ENCODE assay signal across 15 cellular contexts in genomic region chr2:165889761-165890242, GRCh38.
DNase-seq lines count a peak whose midpoint lies in the region; ATAC-seq, FAIRE-seq and TF ChIP-seq lines count a peak whose summit lies in the region.
"Had no signal": no experiment of that assay in that cellular context is flagged by ENCODE, and none has a peak within 500 bp of the region (broad histone marks: within the 10 kb centered on the region; RNA-seq: fewer than 3 reads in every experiment).

No MANE protein-coding gene starts in this region.

- in situ Hi-C loops in K562 (cut with MboI): no loop called here

- no peaks in the 10 kb centered on the region for H3K27me3 ChIP-seq in K562 (ENCODE audit: control insufficient read depth in 2 of 2, insufficient read depth in 2 of 2, low read length in 2 of 2)
- no peaks in the 10 kb centered on the region for H3K27me3 ChIP-seq in left lung

- no peaks in the 10 kb centered on the region for H3K4me1 Mint-ChIP-seq in activated T-cell treated with anti-CD3 and anti-CD28 coated beads, Interleukin-2, amount 50 U/mL, for 72 hours (ENCODE audit: low read depth)
- no peaks in the 10 kb centered on the region for H3K4me1 Mint-ChIP-seq in activated CD4-positive, alpha-beta T cell treated with anti-CD3 and anti-CD28 coated beads, Interleukin-2, amount 10 ng/mL, durations not matched to agents 7 days and 5 days

- intact Hi-C loops in K562 (cut with micrococcal nuclease): no loop called here
- intact Hi-C loops in left lung (cut with DNase I): no loop called here

- H3K4me1 ChIP-seq in K562 (replicated peaks in 1 of 2; ENCODE audit: control insufficient read depth in 2 of 2, insufficient read depth in 2 of 2, low read length in 2 of 2) (peaks cover 0 to 10% of the 10 kb centered on the region in 2 experiments; a peak in 3 of 5 replicates), left lung (peaks cover 0 to 2% of the 10 kb centered on the region in 2 donors)

- CTCF ChIA-PET in K562 (lab: Yijun Ruan, JAX; ENCODE audit: low intra/inter-chr PET ratio): no interaction called here
- CTCF ChIA-PET in activated CD4-positive, alpha-beta T cell treated with anti-CD3 and anti-CD28 coated beads, Interleukin-2, amount 10 ng/mL, durations not matched to agents 7 days and 5 days (lab: Charles Lee): no interaction called here

- H3K4me3 ChIP-seq in K562 (no peak overlapping the region), left lung (no peak overlapping the region)

- BruUV-seq in K562 (replicated peaks; lab: Mats Ljungman, UMichigan): no TSS peak

- no peak for DNase-seq in activated T-cell treated with anti-CD3 and anti-CD28 coated beads, Interleukin-2, amount 50 U/mL, for 72 hours
- DNase-seq in activated T-cell treated with anti-CD3 and anti-CD28 coated beads, Interleukin-2, amount 50 U/mL, for 48 hours: no peak
- DNase-seq in K562 (ENCODE audit: extremely low read depth in 1 of 4, low spot score in 3 of 4) (no peak), kidney tubule cell (ENCODE audit: low spot score) (peak; percentile 27), renal cortical epithelial cell (ENCODE audit: low read depth) (peak; percentile 86), NCI-H510A (lab: John Stamatoyannopoulos, UW) (no peak), left lung (no peak)
- no peak for DNase-seq in activated CD4-positive, alpha-beta T cell treated with anti-CD3 and anti-CD28 coated beads, Interleukin-2, amount 10 ng/mL, durations not matched to agents 7 days and 5 days
- DNase-seq: GOT3, NCI-H1048, NCI-H146, NCI-H2081, NCI-H524 had no signal

- TF ChIP-seq CTCF in K562 (IDR thresholded peaks at IDR 0.05 in 2 of 3, conservative IDR thresholded peaks at IDR 0.05 in 1 of 3; ENCODE audit: insufficient read depth in 2 of 3, low read depth in 1 of 3, low read length in 3 of 3) (no peak), left lung (IDR thresholded peaks at IDR 0.05) (no peak)

- ATAC-seq in activated T-cell treated with anti-CD3 and anti-CD28 coated beads, Interleukin-2, amount 50 U/mL, for 72 hours (replicated peaks in 1 of 2): no peak
- ATAC-seq in K562 (no peak), left lung (no peak)
- ATAC-seq: Panc1 had no signal

- peaks cover 9 to 19% of the 10 kb centered on the region in 2 donors for H3K36me3 Mint-ChIP-seq in activated T-cell treated with anti-CD3 and anti-CD28 coated beads, Interleukin-2, amount 50 U/mL, for 72 hours (ENCODE audit: insufficient read depth in 2 of 2)
- H3K36me3 Mint-ChIP-seq in activated CD4-positive, alpha-beta T cell treated with anti-CD3 and anti-CD28 coated beads, Interleukin-2, amount 10 ng/mL, durations not matched to agents 7 days and 5 days (ENCODE audit: low read depth): peaks cover 23% of the 10 kb centered on the region

- H3K9me3 Mint-ChIP-seq in activated T-cell treated with anti-CD3 and anti-CD28 coated beads, Interleukin-2, amount 50 U/mL, for 72 hours: no peaks in the 10 kb centered on the region
- H3K9me3 Mint-ChIP-seq in activated CD4-positive, alpha-beta T cell treated with anti-CD3 and anti-CD28 coated beads, Interleukin-2, amount 10 ng/mL, durations not matched to agents 7 days and 5 days: no peaks in the 10 kb centered on the region

- H3K9ac ChIP-seq in K562 (ENCODE audit: insufficient read depth in 1 of 2, low read depth in 2 of 2, low read length in 2 of 2): no peak overlapping the region

- FAIRE-seq in K562 (lab: Jason Lieb, UNC): no peak

- H3K27ac Mint-ChIP-seq in activated T-cell treated with anti-CD3 and anti-CD28 coated beads, Interleukin-2, amount 50 U/mL, for 72 hours: peak overlapping the region; percentile 52
- H3K27ac Mint-ChIP-seq in activated CD4-positive, alpha-beta T cell treated with anti-CD3 and anti-CD28 coated beads, Interleukin-2, amount 10 ng/mL, durations not matched to agents 7 days and 5 days: no peak overlapping the region

- no peak for TF ChIP-seq EP300 in K562 (IDR thresholded peaks at IDR 0.05; ENCODE audit: low read length)

- no peak overlapping the region for H2AFZ ChIP-seq in K562 (ENCODE audit: low read depth, low read length)

- no peak overlapping the region for H3K4me2 ChIP-seq in K562 (ENCODE audit: insufficient read depth, low read length)

- POLR2A ChIA-PET in K562 (lab: Yijun Ruan, JAX): interaction anchor here (0.7 kb wide), 1 partner anchor 18 kb away, joined by 3 read pairs; no protein-coding TSS in a partner anchor
- POLR2A ChIA-PET in activated CD4-positive, alpha-beta T cell treated with anti-CD3 and anti-CD28 coated beads, Interleukin-2, amount 10 ng/mL, durations not matched to agents 7 days and 5 days (lab: Charles Lee): no interaction called here

- no peak for TF ChIP-seq POLR2A in K562 (conservative IDR thresholded peaks at IDR 0.05)

- H4K20me1 ChIP-seq in K562 (replicated peaks; ENCODE audit: control insufficient read depth, insufficient read depth, low read length): no peaks in the 10 kb centered on the region

- H3K4me3 Mint-ChIP-seq in activated T-cell treated with anti-CD3 and anti-CD28 coated beads, Interleukin-2, amount 50 U/mL, for 72 hours: no peak overlapping the region
- no peak overlapping the region for H3K4me3 Mint-ChIP-seq in activated CD4-positive, alpha-beta T cell treated with anti-CD3 and anti-CD28 coated beads, Interleukin-2, amount 10 ng/mL, durations not matched to agents 7 days and 5 days

- no peak overlapping the region for H3K27ac ChIP-seq in K562 (ENCODE audit: extremely low read depth, low read depth, low read length)
- H3K27ac ChIP-seq in left lung: no peak overlapping the region
- H3K27ac ChIP-seq: 22Rv1 had no signal

- H3K79me2 ChIP-seq in K562 (ENCODE audit: control insufficient read depth, insufficient read depth, low read length): no peaks in the 10 kb centered on the region

- H3K9me1 ChIP-seq in K562 (ENCODE audit: control insufficient read depth, insufficient read depth, low read length): no peaks in the 10 kb centered on the region

- H3K9me3 ChIP-seq in K562 (replicated peaks; ENCODE audit: control insufficient read depth, insufficient read depth, low read depth, low read length) (no peaks in the 10 kb centered on the region), left lung (no peaks in the 10 kb centered on the region)

- H3K36me3 ChIP-seq in K562 (ENCODE audit: control insufficient read depth, insufficient read depth, low read length) (peaks cover 49% of the 10 kb centered on the region), left lung (peaks cover 0 to 55% of the 10 kb centered on the region in 2 donors)

- no peaks in the 10 kb centered on the region for H3K27me3 Mint-ChIP-seq in activated T-cell treated with anti-CD3 and anti-CD28 coated beads, Interleukin-2, amount 50 U/mL, for 72 hours (ENCODE audit: low read depth)
- no peaks in the 10 kb centered on the region for H3K27me3 Mint-ChIP-seq in activated CD4-positive, alpha-beta T cell treated with anti-CD3 and anti-CD28 coated beads, Interleukin-2, amount 10 ng/mL, durations not matched to agents 7 days and 5 days

- TF ChIP-seq RAD21 in K562 (CRISPR knock-in tag; conservative IDR thresholded peaks at IDR 0.05 in 1 of 2, IDR thresholded peaks at IDR 0.05 in 1 of 2): no peak

TF ChIP-seq in K562, 482 proteins besides CTCF, POLR2A, EP300 and RAD21:
- TF ChIP-seq ZNF316 (IDR thresholded peaks at IDR 0.05) (peak; percentile 78), ZNF165 (CRISPR knock-in tag; IDR thresholded peaks at IDR 0.05; ENCODE audit: borderline replicate concordance) (no peak), RFX7 (CRISPR knock-in tag; IDR thresholded peaks at IDR 0.05) (no peak), BMI1 (IDR thresholded peaks at IDR 0.05; ENCODE audit: low read length) (no peak), SMAD4 (CRISPR knock-in tag; conservative IDR thresholded peaks at IDR 0.05) (no peak), MAFG (tag; conservative IDR thresholded peaks at IDR 0.05) (peak; percentile 55), ZFPM2 (CRISPR knock-in tag; IDR thresholded peaks at IDR 0.05) (no peak), ZNF77 (CRISPR knock-in tag; IDR thresholded peaks at IDR 0.05) (no peak), C11orf30 (IDR thresholded peaks at IDR 0.05; ENCODE audit: low read depth) (peak; percentile 73)

Comparison
In these comparisons a context has a peak if more than half of its experiments do, and no peak if none do; other contexts are left out.
1. DNase-seq: peak in kidney tubule cell (single experiment) and renal cortical epithelial cell (single experiment); none in activated T-cell treated with anti-CD3 and anti-CD28 coated beads, Interleukin-2, amount 50 U/mL, for 72 hours (0 of 2), activated T-cell treated with anti-CD3 and anti-CD28 coated beads, Interleukin-2, amount 50 U/mL, for 48 hours (0 of 2), K562 (0 of 4), activated CD4-positive, alpha-beta T cell treated with anti-CD3 and anti-CD28 coated beads, Interleukin-2, amount 10 ng/mL, durations not matched to agents 7 days and 5 days (single experiment), NCI-H510A (single experiment) and left lung (0 of 2).